10 cellular contexts compared by ENCODE assay signal in genomic region chrX:119041175-119041574, GRCh38. TPM values are rescaled to one million over a fixed set of nuclear protein-coding genes. Genes with fewer than 3 reads are reported as not detected.
A peak's percentile ranks its signal among the peaks of the same experiment; 100 is the strongest.
DNase-seq lines count a peak whose midpoint lies in the region; ATAC-seq and TF ChIP-seq lines count a peak whose summit lies in the region.
"Had no signal": no experiment of that assay in that cellular context is flagged by ENCODE, and none has a peak within 500 bp of the region (broad histone marks: within the 10 kb centered on the region; RNA-seq: fewer than 3 reads in every experiment).

No MANE protein-coding gene starts in this region.

- DNase-seq in CD14-positive monocyte (ENCODE audit: low spot score), result peak; percentile 56
- DNase-seq in Peyer's patch, result peak; percentile 17 to 82 (median 51)
- DNase-seq in fibroblast of mammary gland (ENCODE audit: low read depth), result peak; percentile 93
- DNase-seq in naive thymus-derived CD4-positive, alpha-beta T cell, result no peak
- no peak for DNase-seq in DMS153 (lab: John Stamatoyannopoulos, UW)
- no peak for DNase-seq in COLO668 (lab: John Stamatoyannopoulos, UW; ENCODE audit: unreplicated experiment)
- DNase-seq: NCI-H446 treated with DMSO at 0.1 percent for 48 hours had no signal

- CTCF ChIA-PET in naive thymus-derived CD4-positive, alpha-beta T cell (lab: Charles Lee), result no interaction called here

- peak overlapping the region in 3 of 7 donors; percentile 3 to 77 (median 9) for H3K27ac Mint-ChIP-seq in CD14-positive monocyte
- no peak overlapping the region for H3K27ac Mint-ChIP-seq in naive thymus-derived CD4-positive, alpha-beta T cell

- H3K9me3 ChIP-seq in Peyer's patch, result no peaks in the 10 kb centered on the region
- H3K9me3 ChIP-seq in naive thymus-derived CD4-positive, alpha-beta T cell (ENCODE audit: control insufficient read depth in 2 of 3, low read length in 3 of 3), result no peaks in the 10 kb centered on the region

- H3K36me3 Mint-ChIP-seq in CD14-positive monocyte, result no peaks in the 10 kb centered on the region
- no peaks in the 10 kb centered on the region for H3K36me3 Mint-ChIP-seq in naive thymus-derived CD4-positive, alpha-beta T cell

- intact Hi-C loops in CD14-positive monocyte (cut with micrococcal nuclease), result no loop called here
- intact Hi-C loops in naive thymus-derived CD4-positive, alpha-beta T cell (cut with micrococcal nuclease), result no loop called here

- H3K4me3 Mint-ChIP-seq in CD14-positive monocyte, result no peak overlapping the region
- no peak overlapping the region for H3K4me3 Mint-ChIP-seq in naive thymus-derived CD4-positive, alpha-beta T cell

- peak; percentile 68 for ATAC-seq in naive thymus-derived CD4-positive, alpha-beta T cell
- ATAC-seq in GM21717 (IDR thresholded peaks at IDR 0.05; ENCODE audit: unreplicated experiment), result no peak
- no peak for ATAC-seq in GM19328 (IDR thresholded peaks at IDR 0.05; ENCODE audit: unreplicated experiment)

- no peaks in the 10 kb centered on the region for H3K27me3 ChIP-seq in Peyer's patch
- H3K27me3 ChIP-seq in naive thymus-derived CD4-positive, alpha-beta T cell (ENCODE audit: control insufficient read depth in 2 of 2, insufficient read depth in 2 of 2, low read length in 2 of 2), result no peaks in the 10 kb centered on the region

- peaks cover 4% of the 10 kb centered on the region for H3K4me1 Mint-ChIP-seq in CD14-positive monocyte
- H3K4me1 Mint-ChIP-seq in naive thymus-derived CD4-positive, alpha-beta T cell, result no peaks in the 10 kb centered on the region

- H3K27me3 Mint-ChIP-seq in CD14-positive monocyte (ENCODE audit: low read depth in 3 of 3), result peaks cover 0 to 5% (median 2%) of the 10 kb centered on the region in 3 donors
- H3K27me3 Mint-ChIP-seq in naive thymus-derived CD4-positive, alpha-beta T cell, result no peaks in the 10 kb centered on the region

- no peaks in the 10 kb centered on the region for H3K4me1 ChIP-seq in Peyer's patch
- no peaks in the 10 kb centered on the region for H3K4me1 ChIP-seq in naive thymus-derived CD4-positive, alpha-beta T cell (ENCODE audit: control insufficient read depth in 2 of 2, insufficient read depth in 2 of 2, low read length in 2 of 2)

- POLR2A ChIA-PET in naive thymus-derived CD4-positive, alpha-beta T cell (lab: Charles Lee), result no interaction called here

- H3K27ac ChIP-seq in Peyer's patch, result peak overlapping the region in 2 of 4 donors; percentile 50 to 62
- H3K27ac ChIP-seq in naive thymus-derived CD4-positive, alpha-beta T cell (ENCODE audit: low read depth, low read length), result no peak overlapping the region

- peaks cover 0 to 1% (median 0%) of the 10 kb centered on the region in 7 donors for H3K9me3 Mint-ChIP-seq in CD14-positive monocyte
- no peaks in the 10 kb centered on the region for H3K9me3 Mint-ChIP-seq in naive thymus-derived CD4-positive, alpha-beta T cell

- H3K36me3 ChIP-seq in Peyer's patch, result no peaks in the 10 kb centered on the region
- H3K36me3 ChIP-seq in naive thymus-derived CD4-positive, alpha-beta T cell (ENCODE audit: control insufficient read depth in 2 of 3, insufficient read depth in 3 of 3, low read length in 3 of 3), result no peaks in the 10 kb centered on the region

- TF ChIP-seq CTCF in CD14-positive monocyte (IDR thresholded peaks at IDR 0.05) (no peak), Peyer's patch (IDR thresholded peaks at IDR 0.05) (no peak), fibroblast of mammary gland (conservative IDR thresholded peaks at IDR 0.05; ENCODE audit: control insufficient read depth, insufficient read depth, low read depth, low read length) (no peak)

- H3K4me3 ChIP-seq in Peyer's patch (no peak overlapping the region), fibroblast of mammary gland (ENCODE audit: control insufficient read depth, low read depth, low read length) (no peak overlapping the region)
- no peak overlapping the region for H3K4me3 ChIP-seq in naive thymus-derived CD4-positive, alpha-beta T cell (ENCODE audit: low read length)

- no peak for TF ChIP-seq POLR2A in Peyer's patch (IDR thresholded peaks at IDR 0.05)

RNA-seq across cellular contexts. Expression of gene CT47C1, which starts 31.6 kb away (rescaled TPM):
- polyA plus RNA-seq in CD14-positive monocyte, result not detected
- total RNA-seq in Peyer's patch, result not detected
- not detected for total RNA-seq in naive thymus-derived CD4-positive, alpha-beta T cell
- not detected for polyA plus RNA-seq in naive thymus-derived CD4-positive, alpha-beta T cell
- polyA plus RNA-seq: esophagus had no signal

Comparison
In these comparisons a context has a peak if more than half of its experiments do, and no peak if none do; other contexts are left out.
1. DNase-seq: peak in CD14-positive monocyte (single experiment), Peyer's patch (3 of 3) and fibroblast of mammary gland (single experiment); none in naive thymus-derived CD4-positive, alpha-beta T cell (0 of 9), DMS153 (single experiment) and COLO668 (single experiment).